In genomic region chr12:54280401-54281260, GRCh38 we compare ENCODE assay signal across 8 cellular contexts. TPM values are rescaled to one million over a fixed set of nuclear protein-coding genes. Genes with fewer than 3 reads are reported as not detected.
DNase-seq lines count a peak whose midpoint lies in the region; ATAC-seq and TF ChIP-seq lines count a peak whose summit lies in the region.

TSS of gene HNRNPA1 (plus strand) at chr12:54280726. CDS start at chr12:54280808, 82 bp downstream.

- H3K36me3 ChIP-seq in prostate gland (peaks cover 9 to 11% of the 10 kb centered on the region in 2 donors), urinary bladder (ENCODE audit: insufficient read depth) (no peaks in the 10 kb centered on the region)

- no peaks in the 10 kb centered on the region for H3K27me3 Mint-ChIP-seq in T-helper 17 cell

- H3K9me3 ChIP-seq in T-helper 17 cell (ENCODE audit: control insufficient read depth, low read length, poor library complexity, severe bottlenecking): peaks cover 5% of the 10 kb centered on the region
- H3K9me3 ChIP-seq in prostate gland: no peaks in the 10 kb centered on the region

- no peak within 1 kb of the TSS for H3K27ac Mint-ChIP-seq in T-helper 17 cell

- H3K36me3 Mint-ChIP-seq in T-helper 17 cell (ENCODE audit: low read depth): peaks cover 14% of the 10 kb centered on the region

- TF ChIP-seq POLR2A in GM15510 (IDR thresholded peaks at IDR 0.05; ENCODE audit: borderline replicate concordance, extremely low read depth, insufficient read length) (peak; percentile 97), prostate gland (IDR thresholded peaks at IDR 0.05) (peak; percentile 99)

- H3K27me3 ChIP-seq in prostate gland (replicated peaks; ENCODE audit: insufficient read depth): no peaks in the 10 kb centered on the region

- peaks cover 9% of the 10 kb centered on the region for H3K4me1 ChIP-seq in prostate gland (replicated peaks)
- no peaks in the 10 kb centered on the region for H3K4me1 ChIP-seq in urinary bladder (ENCODE audit: insufficient read depth)

- intact Hi-C loops in left ventricle myocardium superior (cut with micrococcal nuclease) (no loop called here), prostate gland (cut with DNase I) (loop anchor here (5.0 kb wide), 3 partner anchors 33 to 77 kb away; partner anchors contain the start of gene COPZ1)

- WGBS in prostate gland: under 1% methylated on average over 51 of the region's 51 CpGs
- WGBS in urinary bladder: under 1% methylated on average over 51 of the region's 51 CpGs

- peak within 1 kb of the TSS; percentile 96 for H3K27ac ChIP-seq in angular gyrus (ENCODE audit: low read depth, low read length)
- H3K27ac ChIP-seq in prostate gland: peak within 1 kb of the TSS; percentile 92 to 93
- peak within 1 kb of the TSS; percentile 88 for H3K27ac ChIP-seq in urinary bladder (ENCODE audit: low read depth)

- DNase-seq in NCI-H1694 (lab: John Stamatoyannopoulos, UW) (peak; percentile 98), T-helper 17 cell (peak; percentile 75 to 90 (median 84)), left ventricle myocardium superior (peak; percentile 88), prostate gland (ENCODE audit: low spot score) (peak; percentile 99)

- peaks cover 49% of the 10 kb centered on the region for H3K4me1 Mint-ChIP-seq in T-helper 17 cell

- ATAC-seq in HG02884 (IDR thresholded peaks at IDR 0.05; ENCODE audit: unreplicated experiment) (peak; percentile 77), T-helper 17 cell (peak; percentile 86), left ventricle myocardium superior (peak; percentile 91)

- peak in 2 of 4 experiments; percentile 12 to 15 for TF ChIP-seq CTCF in prostate gland (IDR thresholded peaks at IDR 0.05)

- no peak within 1 kb of the TSS for H3K4me3 Mint-ChIP-seq in T-helper 17 cell

- H3K4me3 ChIP-seq in prostate gland (peak within 1 kb of the TSS; percentile 72 to 77), urinary bladder (ENCODE audit: low read depth, low read length) (peak within 1 kb of the TSS; percentile 77)

RNA-seq across cellular contexts. Expression of gene HNRNPA1, which starts in this region (rescaled TPM):
- total RNA-seq in T-helper 17 cell (1,000 to 10,000 TPM; 1,531 to 1,582 TPM), left ventricle myocardium superior (450 TPM), prostate gland (100 to 1,000 TPM; 419 to 726 TPM), urinary bladder (375 TPM)
- 1,101 TPM for polyA plus RNA-seq in urinary bladder

Comparison
In these comparisons a context has a peak if more than half of its experiments do, and no peak if none do; other contexts are left out.
1. Peak in every context shown above with its lines: DNase-seq, ATAC-seq, H3K4me3 ChIP-seq and H3K27ac ChIP-seq.